Comparison of ENCODE assay signal across 28 cellular contexts in the genomic region with DNA sequence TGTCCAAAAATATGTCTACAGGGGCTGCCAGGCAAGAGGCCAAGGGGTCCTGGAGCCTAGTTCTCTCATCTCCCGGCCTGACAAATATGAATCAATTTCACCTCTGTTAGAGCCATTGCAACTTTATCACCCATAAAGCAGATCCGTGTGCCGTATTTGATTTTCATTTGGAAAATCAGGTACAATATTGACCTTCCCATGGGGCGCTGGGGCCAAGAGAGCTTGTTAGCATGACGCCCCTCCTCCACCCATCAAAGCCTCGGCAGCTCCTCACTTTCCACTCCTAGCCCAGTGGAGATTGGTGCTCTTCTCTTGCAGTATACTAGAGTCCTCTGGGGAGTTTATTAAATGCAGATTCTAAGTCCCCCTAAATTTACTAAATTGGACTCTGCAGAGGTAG.
"Had no signal": no experiment of that assay in that cellular context is flagged by ENCODE, and none has a peak within 500 bp of the region (broad histone marks: within the 10 kb centered on the region; RNA-seq: fewer than 3 reads in every experiment).

No MANE protein-coding gene starts in this region.

- H3K4me1 ChIP-seq: prostate gland had no signal

- H3K27me3 ChIP-seq: esophagus squamous epithelium, neutrophil, right atrium auricular region, suprapubic skin, transverse colon had no signal

- ATAC-seq: effector memory CD8-positive, alpha-beta T cell; left colon; lower lobe of right lung; mucosa of descending colon; natural killer cell treated with Interleukin-12 subunit alpha and Interleukin-12 subunit beta and Interleukin-15 and Interleukin-18, amount 100 ng/mL, for 72 hours; sciatic nerve; stimulated activated naive CD8-positive, alpha-beta T cell treated with anti-CD3 and anti-CD28 coated beads, Interleukin-15, amount 100 ng/mL, for 72 hours had no signal

- H3K4me3 ChIP-seq: esophagus squamous epithelium, left ventricle myocardium inferior, lower lobe of right lung, mucosa of descending colon, prostate gland, right atrium auricular region, smooth muscle cell, suprapubic skin, transverse colon had no signal

- H3K36me3 ChIP-seq: esophagus squamous epithelium, left ventricle myocardium inferior, lower lobe of right lung, neutrophil, prostate gland, right atrium auricular region, suprapubic skin, transverse colon had no signal

- H3K9me3 ChIP-seq: esophagus squamous epithelium, left ventricle myocardium inferior, lower lobe of right lung, mucosa of descending colon, neutrophil, prostate gland, right atrium auricular region, suprapubic skin, transverse colon had no signal

- DNase-seq: cortex of kidney; effector memory CD8-positive, alpha-beta T cell; erythroblast; esophagus squamous epithelium; foreskin melanocyte; hypothalamus; immature natural killer cell; islet precursor cell; kidney glomerular epithelial cell; left colon; left ventricle myocardium inferior; lower lobe of right lung; naive B cell; stimulated activated CD4-positive, alpha-beta T cell treated with anti-CD3 and anti-CD28 coated beads, Interleukin-12 subunit alpha, Interleukin-12 subunit beta, amount 100 ng/mL, for 4 hours; stimulated activated CD4-positive, alpha-beta T cell treated with anti-CD3 and anti-CD28 coated beads, Interleukin-1b, Interleukin-23, amount 100 ng/mL, for 48 hours; stimulated activated CD4-positive, alpha-beta T cell treated with anti-CD3 and anti-CD28 coated beads, Interleukin-4, amount 100 ng/mL, for 1 hour; stimulated activated CD8-positive, alpha-beta memory T cell treated with anti-CD3 and anti-CD28 coated beads, Interleukin-4, amount 100 ng/mL, for 48 hours; stimulated activated naive CD4-positive, alpha-beta T cell; stimulated activated naive CD8-positive, alpha-beta T cell treated with anti-CD3 and anti-CD28 coated beads, Interleukin-15, amount 100 ng/mL, for 72 hours; transverse colon had no signal

- H3K27ac ChIP-seq: esophagus squamous epithelium, left ventricle myocardium inferior, lower lobe of right lung, neutrophil, prostate gland, right atrium auricular region, suprapubic skin, transverse colon had no signal
